Comparison of ENCODE assay signal across 21 cellular contexts in the genomic region with DNA sequence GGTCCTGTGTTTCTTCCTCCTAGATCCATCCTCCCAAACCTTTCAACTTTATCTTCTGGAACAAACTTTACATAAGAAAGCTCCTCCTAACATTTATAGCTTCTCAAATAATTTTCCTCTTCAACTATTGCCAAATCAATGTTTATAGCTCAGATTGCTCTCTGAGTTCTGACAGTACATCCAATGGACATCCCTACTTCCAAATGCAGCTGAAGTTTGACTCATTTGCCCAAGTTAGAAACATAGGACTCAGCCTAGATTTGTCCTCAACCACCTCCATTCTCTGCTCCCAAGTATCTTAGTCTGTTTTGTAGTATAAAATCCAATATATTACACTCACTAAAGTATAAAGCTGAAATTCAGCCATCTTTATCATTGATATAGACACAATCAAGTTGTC.
"Had no signal": no experiment of that assay in that cellular context is flagged by ENCODE, and none has a peak within 500 bp of the region (broad histone marks: within the 10 kb centered on the region; RNA-seq: fewer than 3 reads in every experiment).

No MANE protein-coding gene starts in this region.

- H3K4me1 ChIP-seq: colonic mucosa had no signal

- H3K4me2 ChIP-seq: hepatocyte had no signal

- H3K4me3 ChIP-seq: colonic mucosa, esophagus squamous epithelium, gastrocnemius medialis, heart left ventricle, hepatocyte, left lung, lower lobe of right lung, mucosa of descending colon had no signal

- H3K79me2 ChIP-seq: hepatocyte had no signal

- H3K9me3 ChIP-seq: colonic mucosa, esophagus squamous epithelium, gastrocnemius medialis, heart left ventricle, left lung, lower lobe of right lung, mucosa of descending colon had no signal

- H3K27ac ChIP-seq: colonic mucosa, epithelial cell of prostate, esophagus squamous epithelium, gastrocnemius medialis, heart left ventricle, hepatocyte, left lung, lower lobe of right lung had no signal

- H2AFZ ChIP-seq: hepatocyte had no signal

- DNase-seq: colonic mucosa; cortex of kidney; effector CD8-positive, alpha-beta T cell; effector memory CD8-positive, alpha-beta T cell; endodermal cell; erythroblast; esophagus squamous epithelium; foreskin melanocyte; gastrocnemius medialis; heart left ventricle; hypothalamus; immature natural killer cell; left cardiac atrium; left lung; left ventricle myocardium superior; lower lobe of right lung; mesenchymal stem cell; mucosa of descending colon; naive B cell had no signal

- H3K36me3 ChIP-seq: colonic mucosa, esophagus squamous epithelium, gastrocnemius medialis, heart left ventricle, left lung, lower lobe of right lung had no signal

- H3K27me3 ChIP-seq: colonic mucosa, esophagus squamous epithelium, gastrocnemius medialis, heart left ventricle, hepatocyte, left lung had no signal
